11 cellular contexts compared by ENCODE assay signal in the genomic region with DNA sequence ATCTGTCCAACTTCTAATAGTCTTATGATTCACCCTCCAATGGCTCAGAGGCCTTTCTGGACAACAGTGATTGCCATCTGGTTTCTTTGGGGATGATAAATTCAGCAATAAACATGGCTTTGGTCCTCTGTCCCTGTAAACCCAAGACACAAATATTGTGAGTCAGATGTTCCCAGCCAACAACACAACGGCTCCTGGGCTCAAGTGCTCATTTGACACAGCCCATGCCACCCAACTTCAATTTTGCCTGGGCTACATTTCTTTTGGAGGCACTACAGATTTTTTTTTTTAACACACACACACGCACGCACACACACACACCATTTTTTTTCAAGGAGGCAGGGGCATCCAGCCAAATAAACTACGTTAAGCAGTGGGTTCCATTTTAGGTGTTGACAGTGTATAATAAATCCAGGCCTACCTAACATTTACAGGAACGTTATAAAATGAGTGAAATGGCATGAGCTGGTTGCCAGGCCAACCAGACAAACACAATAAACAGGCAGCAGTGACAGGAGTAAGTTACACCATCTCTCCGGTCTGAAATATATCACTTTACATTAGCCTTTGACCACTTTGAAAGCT.
DNase-seq lines count a peak whose midpoint lies in the region; ATAC-seq, FAIRE-seq and TF ChIP-seq lines count a peak whose summit lies in the region.
"Had no signal": no experiment of that assay in that cellular context is flagged by ENCODE, and none has a peak within 500 bp of the region (broad histone marks: within the 10 kb centered on the region; RNA-seq: fewer than 3 reads in every experiment).

No MANE protein-coding gene starts in this region.

- no peak for ATAC-seq in HG03354 (IDR thresholded peaks at IDR 0.05; ENCODE audit: poor library complexity, severe bottlenecking, unreplicated experiment)

- no peaks in the 10 kb centered on the region for H3K27me3 ChIP-seq in MG63
- H3K27me3 ChIP-seq in keratinocyte (ENCODE audit: control insufficient read depth, extremely low read depth, insufficient read depth, low read length), result no peaks in the 10 kb centered on the region

- dilution Hi-C loops in keratinocyte (cut with MboI; ENCODE audit: extremely low pct_ligation_motif_present, low sequenced_read_pairs), result no loop called here

- no peaks in the 10 kb centered on the region for H3K9me1 ChIP-seq in keratinocyte (ENCODE audit: control insufficient read depth, extremely low read depth, insufficient read depth, low read length)

- peak; percentile 74 for FAIRE-seq in keratinocyte (lab: Jason Lieb, UNC)
- FAIRE-seq: GM12891 had no signal

- no peak for TF ChIP-seq CTCF in keratinocyte (optimal IDR thresholded peaks at IDR 0.05 in 1 of 3, IDR thresholded peaks at IDR 0.05 in 1 of 3, conservative IDR thresholded peaks at IDR 0.05 in 1 of 3; ENCODE audit: extremely low read depth in 1 of 3, insufficient read depth in 2 of 3, low read length in 3 of 3)

- H3K4me1 ChIP-seq in keratinocyte (ENCODE audit: control insufficient read depth, extremely low read depth, insufficient read depth, low read length), result no peaks in the 10 kb centered on the region

- no peaks in the 10 kb centered on the region for H3K9me3 ChIP-seq in MG63
- no peaks in the 10 kb centered on the region for H3K9me3 ChIP-seq in keratinocyte (ENCODE audit: control insufficient read depth, low read depth, low read length)

- H3K36me3 ChIP-seq in MG63, result no peaks in the 10 kb centered on the region
- no peaks in the 10 kb centered on the region for H3K36me3 ChIP-seq in keratinocyte (ENCODE audit: control insufficient read depth in 2 of 2, extremely low read depth in 1 of 2, insufficient read depth in 2 of 2, low read length in 2 of 2)

- no peak overlapping the region for H3K27ac ChIP-seq in keratinocyte (ENCODE audit: control insufficient read depth, insufficient read depth, low read length)

- no peak overlapping the region for H2AFZ ChIP-seq in keratinocyte (ENCODE audit: control insufficient read depth, low read length)

- no peaks in the 10 kb centered on the region for H4K20me1 ChIP-seq in keratinocyte (ENCODE audit: control insufficient read depth, extremely low read depth, insufficient read depth, low read length)

- no peak overlapping the region for H3K9ac ChIP-seq in keratinocyte (ENCODE audit: control insufficient read depth, extremely low read depth, insufficient read depth, low read length)

- H3K4me3 ChIP-seq in MG63 (no peak overlapping the region), keratinocyte (ENCODE audit: control insufficient read depth in 2 of 3, extremely low read depth in 1 of 3, insufficient read depth in 2 of 3, low read depth in 1 of 3, low read length in 3 of 3) (no peak overlapping the region)

- H3K4me2 ChIP-seq in keratinocyte (ENCODE audit: control insufficient read depth, extremely low read depth, insufficient read depth, low read depth, low read length), result no peak overlapping the region

- H3K79me2 ChIP-seq in keratinocyte (ENCODE audit: control insufficient read depth, insufficient read depth, low read length), result no peaks in the 10 kb centered on the region

- peak; percentile 65 for DNase-seq in AG08395 (ENCODE audit: low spot score)
- peak; percentile 39 for DNase-seq in MG63
- peak; percentile 77 for DNase-seq in SK-N-DZ (ENCODE audit: low spot score)
- no peak for DNase-seq in keratinocyte (ENCODE audit: low read depth, low spot score)
- no peak for DNase-seq in COLO829 (ENCODE audit: low spot score)
- no peak for DNase-seq in stimulated activated CD4-positive, alpha-beta T cell treated with anti-CD3 and anti-CD28 coated beads, Interleukin-12 subunit alpha, Interleukin-12 subunit beta, amount 100 ng/mL, for 4 hours
- DNase-seq in DMS79 treated with DMSO at 0.1 percent for 48 hours (lab: John Stamatoyannopoulos, UW), result no peak
- DNase-seq: activated CD4-positive, CD25-positive, alpha-beta regulatory T cell treated with anti-CD3 and anti-CD28 coated beads, Interleukin-2, amount 50 U/mL, for 72 hours; NK-92 treated with Interleukin-12 subunit alpha and Interleukin-12 subunit beta, amount 100 ng/mL, for 24 hours had no signal

Comparison
In these comparisons a context has a peak if more than half of its experiments do, and no peak if none do; other contexts are left out.
1. DNase-seq: peak in AG08395 (single experiment), MG63 (single experiment) and SK-N-DZ (single experiment); none in keratinocyte (single experiment), COLO829 (single experiment), stimulated activated CD4-positive, alpha-beta T cell treated with anti-CD3 and anti-CD28 coated beads, Interleukin-12 subunit alpha, Interleukin-12 subunit beta, amount 100 ng/mL, for 4 hours (single experiment) and DMS79 treated with DMSO at 0.1 percent for 48 hours (single experiment).